ENCODE assay signal across 14 cellular contexts in genomic region chr7:81111358-81111757, GRCh38.
DNase-seq lines count a peak whose midpoint lies in the region; ATAC-seq and TF ChIP-seq lines count a peak whose summit lies in the region.
"Had no signal": no experiment of that assay in that cellular context is flagged by ENCODE, and none has a peak within 500 bp of the region (broad histone marks: within the 10 kb centered on the region; RNA-seq: fewer than 3 reads in every experiment).

No MANE protein-coding gene starts in this region.

- H3K4me3 Mint-ChIP-seq in nephron progenitor cell: no peak overlapping the region
- no peak overlapping the region for H3K4me3 Mint-ChIP-seq in stimulated activated memory B cell treated with anti-CD40 and anti-IgM and Interleukin-4, amounts not matched to agents 10 μg/mL and 1 μg/mL and 100 μg/mL, for 72 hours

- peak; percentile 97 for DNase-seq in AG09309 (ENCODE audit: low read depth)
- DNase-seq in NCI-H2227 (lab: John Stamatoyannopoulos, UW; ENCODE audit: unreplicated experiment): peak; percentile 19
- DNase-seq in choroid plexus epithelial cell (ENCODE audit: low read depth): peak; percentile 98
- DNase-seq in nephron progenitor cell: no peak
- DNase-seq in stimulated activated CD4-positive, alpha-beta T cell treated with anti-CD3 and anti-CD28 coated beads, Interleukin-4, amount 100 ng/mL, for 24 hours: no peak
- DNase-seq in NCI-H1048 (lab: John Stamatoyannopoulos, UW): no peak
- DNase-seq: activated effector memory CD4-positive, alpha-beta T cell treated with anti-CD3 and anti-CD28 coated beads, Interleukin-2, amount 50 U/mL, for 16 hours; effector memory CD4-positive, alpha-beta T cell; MM.1S; stimulated activated naive CD4-positive, alpha-beta T cell had no signal

- H3K27me3 Mint-ChIP-seq in nephron progenitor cell (ENCODE audit: low read depth, poor library complexity): no peaks in the 10 kb centered on the region
- no peaks in the 10 kb centered on the region for H3K27me3 Mint-ChIP-seq in stimulated activated memory B cell treated with anti-CD40 and anti-IgM and Interleukin-4, amounts not matched to agents 10 μg/mL and 1 μg/mL and 100 μg/mL, for 72 hours

- TF ChIP-seq CTCF in AG09309 (IDR thresholded peaks at IDR 0.05; ENCODE audit: control insufficient read depth, insufficient read depth, low read depth, low read length, missing control alignments) (no peak), choroid plexus epithelial cell (conservative IDR thresholded peaks at IDR 0.05; ENCODE audit: low read depth, low read length) (no peak), nephron progenitor cell (IDR thresholded peaks at IDR 0.05) (no peak)

- no peak for ATAC-seq in stimulated activated memory B cell treated with anti-CD40 and anti-IgM and Interleukin-4, amounts not matched to agents 10 μg/mL and 1 μg/mL and 100 μg/mL, for 72 hours
- no peak for ATAC-seq in GM19463 (IDR thresholded peaks at IDR 0.05; ENCODE audit: unreplicated experiment)
- ATAC-seq: left lobe of liver, sciatic nerve had no signal

- H3K4me3 ChIP-seq in AG09309 (ENCODE audit: control insufficient read depth, low read depth, low read length) (no peak overlapping the region), choroid plexus epithelial cell (ENCODE audit: low read depth, low read length) (no peak overlapping the region)

- peaks cover 4% of the 10 kb centered on the region for H3K36me3 Mint-ChIP-seq in nephron progenitor cell (ENCODE audit: low read depth)
- no peaks in the 10 kb centered on the region for H3K36me3 Mint-ChIP-seq in stimulated activated memory B cell treated with anti-CD40 and anti-IgM and Interleukin-4, amounts not matched to agents 10 μg/mL and 1 μg/mL and 100 μg/mL, for 72 hours

- peak overlapping the region; percentile 7 for H3K27ac Mint-ChIP-seq in nephron progenitor cell
- H3K27ac Mint-ChIP-seq in stimulated activated memory B cell treated with anti-CD40 and anti-IgM and Interleukin-4, amounts not matched to agents 10 μg/mL and 1 μg/mL and 100 μg/mL, for 72 hours: no peak overlapping the region

- H3K9me3 Mint-ChIP-seq in nephron progenitor cell: no peaks in the 10 kb centered on the region
- peaks cover 3% of the 10 kb centered on the region for H3K9me3 Mint-ChIP-seq in stimulated activated memory B cell treated with anti-CD40 and anti-IgM and Interleukin-4, amounts not matched to agents 10 μg/mL and 1 μg/mL and 100 μg/mL, for 72 hours

- H3K4me1 Mint-ChIP-seq in nephron progenitor cell: peaks cover 56% of the 10 kb centered on the region
- H3K4me1 Mint-ChIP-seq in stimulated activated memory B cell treated with anti-CD40 and anti-IgM and Interleukin-4, amounts not matched to agents 10 μg/mL and 1 μg/mL and 100 μg/mL, for 72 hours: no peaks in the 10 kb centered on the region

Comparison
In these comparisons a context has a peak if more than half of its experiments do, and no peak if none do; other contexts are left out.
1. DNase-seq: peak in AG09309 (single experiment), NCI-H2227 (single experiment) and choroid plexus epithelial cell (single experiment); none in nephron progenitor cell (single experiment), stimulated activated CD4-positive, alpha-beta T cell treated with anti-CD3 and anti-CD28 coated beads, Interleukin-4, amount 100 ng/mL, for 24 hours (single experiment) and NCI-H1048 (single experiment).